28 cellular contexts compared by ENCODE assay signal in genomic region chr3:154175041-154175440, GRCh38. TPM values are rescaled to one million over a fixed set of nuclear protein-coding genes. Genes with fewer than 3 reads are reported as not detected.
"Had no signal": no experiment of that assay in that cellular context is flagged by ENCODE, and none has a peak within 500 bp of the region (broad histone marks: within the 10 kb centered on the region; RNA-seq: fewer than 3 reads in every experiment).

No MANE protein-coding gene starts in this region.

- ATAC-seq: activated naive CD4-positive, alpha-beta T cell treated with anti-CD3 and anti-CD28 coated beads, Interleukin-2, amount 50 U/mL, for 72 hours; activated T-cell treated with anti-CD3 and anti-CD28 coated beads, Interleukin-2, amount 50 U/mL, for 72 hours; gastroesophageal sphincter had no signal

- H3K27me3 ChIP-seq: ascending aorta, breast epithelium, cardiac muscle cell, colonic mucosa, esophagus squamous epithelium, gastroesophageal sphincter had no signal

- H3K4me3 Mint-ChIP-seq: activated CD4-positive, alpha-beta memory T cell treated with anti-CD3 and anti-CD28 coated beads, Interleukin-2, amount 10 ng/mL, durations not matched to agents 7 days and 5 days; activated CD4-positive, alpha-beta T cell treated with anti-CD3 and anti-CD28 coated beads, Interleukin-2, amount 10 ng/mL, durations not matched to agents 7 days and 5 days; activated naive CD4-positive, alpha-beta T cell treated with anti-CD3 and anti-CD28 coated beads, Interleukin-2, amount 10 ng/mL, durations not matched to agents 7 days and 5 days; activated naive CD8-positive, alpha-beta T cell treated with anti-CD3 and anti-CD28 coated beads, Interleukin-2, amount 10 ng/mL, durations not matched to agents 7 days and 5 days; activated T-cell treated with anti-CD3 and anti-CD28 coated beads, Interleukin-2, amount 50 U/mL, for 24 hours; activated T-cell treated with anti-CD3 and anti-CD28 coated beads, Interleukin-2, amount 50 U/mL, for 72 hours; brain had no signal

- DNase-seq: activated CD4-positive, alpha-beta memory T cell treated with anti-CD3 and anti-CD28 coated beads, Interleukin-2, amount 10 ng/mL, durations not matched to agents 7 days and 5 days; activated CD4-positive, alpha-beta T cell treated with anti-CD3 and anti-CD28 coated beads for 1 hour; activated CD4-positive, alpha-beta T cell treated with anti-CD3 and anti-CD28 coated beads for 4 hours; activated CD4-positive, alpha-beta T cell treated with anti-CD3 and anti-CD28 coated beads, Interleukin-2, amount 10 ng/mL, durations not matched to agents 7 days and 5 days; activated CD4-positive, alpha-beta T cell treated with anti-CD3 and anti-CD28 coated beads, Interleukin-2, amount 50 U/mL, for 4 hours; activated CD8-positive, alpha-beta memory T cell treated with anti-CD3 and anti-CD28 coated beads, Interleukin-2, amount 50 U/mL, for 48 hours; activated gamma-delta T cell; activated naive CD4-positive, alpha-beta T cell; activated naive CD4-positive, alpha-beta T cell treated with anti-CD3 and anti-CD28 coated beads, Interleukin-2, amount 10 ng/mL, durations not matched to agents 7 days and 5 days; activated naive CD8-positive, alpha-beta T cell treated with anti-CD3 and anti-CD28 coated beads, Interleukin-2, amount 10 ng/mL, durations not matched to agents 7 days and 5 days; activated T-cell treated with anti-CD3 and anti-CD28 coated beads for 4 hours; activated T-cell treated with anti-CD3 and anti-CD28 coated beads, Interleukin-2, amount 50 U/mL, for 24 hours; activated T-cell treated with anti-CD3 and anti-CD28 coated beads, Interleukin-2, amount 50 U/mL, for 72 hours; central memory CD4-positive, alpha-beta T cell; cerebellar nuclear complex; colonic mucosa; effector CD8-positive, alpha-beta T cell; esophagus squamous epithelium; foreskin melanocyte; head of caudate nucleus; T-helper 2 cell had no signal

- H3K36me3 Mint-ChIP-seq: activated naive CD4-positive, alpha-beta T cell treated with anti-CD3 and anti-CD28 coated beads, Interleukin-2, amount 10 ng/mL, durations not matched to agents 7 days and 5 days; activated naive CD4-positive, alpha-beta T cell treated with anti-CD3 and anti-CD28 coated beads, Interleukin-2, amount 50 U/mL, for 72 hours; activated naive CD8-positive, alpha-beta T cell treated with anti-CD3 and anti-CD28 coated beads, Interleukin-2, amount 10 ng/mL, durations not matched to agents 7 days and 5 days; brain had no signal

- H3K27ac ChIP-seq: ascending aorta, breast epithelium, cardiac muscle cell, colonic mucosa, epithelial cell of prostate, esophagus squamous epithelium had no signal

- H3K4me3 ChIP-seq: ascending aorta, breast epithelium, cardiac muscle cell, colonic mucosa, esophagus squamous epithelium, gastroesophageal sphincter had no signal

- H3K27ac Mint-ChIP-seq: activated CD4-positive, alpha-beta memory T cell treated with anti-CD3 and anti-CD28 coated beads, Interleukin-2, amount 10 ng/mL, durations not matched to agents 7 days and 5 days; activated CD4-positive, alpha-beta T cell treated with anti-CD3 and anti-CD28 coated beads, Interleukin-2, amount 10 ng/mL, durations not matched to agents 7 days and 5 days; activated naive CD4-positive, alpha-beta T cell treated with anti-CD3 and anti-CD28 coated beads, Interleukin-2, amount 10 ng/mL, durations not matched to agents 7 days and 5 days; activated naive CD4-positive, alpha-beta T cell treated with anti-CD3 and anti-CD28 coated beads, Interleukin-2, amount 50 U/mL, for 72 hours; activated naive CD8-positive, alpha-beta T cell treated with anti-CD3 and anti-CD28 coated beads, Interleukin-2, amount 10 ng/mL, durations not matched to agents 7 days and 5 days; activated T-cell treated with anti-CD3 and anti-CD28 coated beads, Interleukin-2, amount 50 U/mL, for 24 hours; activated T-cell treated with anti-CD3 and anti-CD28 coated beads, Interleukin-2, amount 50 U/mL, for 72 hours; brain had no signal

- H3K9me3 Mint-ChIP-seq: activated CD4-positive, alpha-beta memory T cell treated with anti-CD3 and anti-CD28 coated beads, Interleukin-2, amount 10 ng/mL, durations not matched to agents 7 days and 5 days; activated CD4-positive, alpha-beta T cell treated with anti-CD3 and anti-CD28 coated beads, Interleukin-2, amount 10 ng/mL, durations not matched to agents 7 days and 5 days; activated naive CD4-positive, alpha-beta T cell treated with anti-CD3 and anti-CD28 coated beads, Interleukin-2, amount 10 ng/mL, durations not matched to agents 7 days and 5 days; activated naive CD8-positive, alpha-beta T cell treated with anti-CD3 and anti-CD28 coated beads, Interleukin-2, amount 10 ng/mL, durations not matched to agents 7 days and 5 days; activated T-cell treated with anti-CD3 and anti-CD28 coated beads, Interleukin-2, amount 50 U/mL, for 24 hours had no signal

- H3K4me1 Mint-ChIP-seq: activated CD4-positive, alpha-beta memory T cell treated with anti-CD3 and anti-CD28 coated beads, Interleukin-2, amount 10 ng/mL, durations not matched to agents 7 days and 5 days; activated CD4-positive, alpha-beta T cell treated with anti-CD3 and anti-CD28 coated beads, Interleukin-2, amount 10 ng/mL, durations not matched to agents 7 days and 5 days; activated naive CD4-positive, alpha-beta T cell treated with anti-CD3 and anti-CD28 coated beads, Interleukin-2, amount 10 ng/mL, durations not matched to agents 7 days and 5 days; activated naive CD8-positive, alpha-beta T cell treated with anti-CD3 and anti-CD28 coated beads, Interleukin-2, amount 10 ng/mL, durations not matched to agents 7 days and 5 days had no signal

- H3K36me3 ChIP-seq: ascending aorta, breast epithelium, cardiac muscle cell, colonic mucosa, esophagus squamous epithelium, gastroesophageal sphincter had no signal

- H3K27me3 Mint-ChIP-seq: activated naive CD4-positive, alpha-beta T cell treated with anti-CD3 and anti-CD28 coated beads, Interleukin-2, amount 10 ng/mL, durations not matched to agents 7 days and 5 days had no signal

- H3K4me1 ChIP-seq: breast epithelium, colonic mucosa, esophagus squamous epithelium had no signal

RNA-seq across cellular contexts. Expression of gene ARHGEF26, which starts 53.9 kb away (rescaled TPM):
- total RNA-seq: activated naive CD8-positive, alpha-beta T cell treated with anti-CD3 and anti-CD28 coated beads, Interleukin-2, amount 10 ng/mL, durations not matched to agents 7 days and 5 days had no signal
